ENCODE assay signal across 9 cellular contexts in the genomic region with DNA sequence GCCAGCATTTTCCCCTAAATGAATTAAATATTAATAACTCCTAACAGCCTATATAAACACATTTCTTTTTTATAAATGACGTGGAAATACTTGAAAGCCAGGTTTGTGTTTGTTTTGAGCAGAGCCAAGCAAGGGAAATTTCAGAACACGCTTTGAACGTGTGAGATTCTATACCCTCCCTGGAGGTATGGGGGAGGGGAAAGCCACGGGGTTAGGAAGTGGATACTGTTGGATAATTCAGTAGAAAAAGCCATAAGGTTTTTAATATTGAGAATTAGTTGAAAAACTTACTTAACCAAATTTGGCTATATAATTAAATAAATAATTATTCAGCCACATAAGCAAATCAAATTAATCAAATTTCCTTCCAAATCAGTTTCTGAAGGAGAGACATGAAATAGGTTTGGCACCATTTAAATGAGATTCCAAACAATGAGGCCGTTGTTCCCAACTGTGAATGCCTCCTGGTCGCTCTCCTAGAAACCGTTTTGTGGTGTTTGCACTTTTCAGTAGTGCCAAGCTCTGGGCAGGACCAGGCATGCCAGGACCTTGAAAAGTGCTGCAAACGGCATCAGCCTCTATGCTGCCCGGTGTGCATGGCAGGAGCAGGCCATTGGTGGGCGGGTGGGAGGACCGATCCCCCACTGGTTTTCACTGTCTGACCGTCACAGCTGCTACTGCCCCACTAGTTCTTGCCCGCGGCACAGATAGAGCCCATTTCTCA.
A peak's percentile ranks its signal among the peaks of the same experiment; 100 is the strongest.
DNase-seq lines count a peak whose midpoint lies in the region; ATAC-seq and TF ChIP-seq lines count a peak whose summit lies in the region.
"Had no signal": no experiment of that assay in that cellular context is flagged by ENCODE, and none has a peak within 500 bp of the region (broad histone marks: within the 10 kb centered on the region; RNA-seq: fewer than 3 reads in every experiment).

No MANE protein-coding gene starts in this region.

- H3K4me3 ChIP-seq in Panc1 (ENCODE audit: low read depth in 2 of 2, low read length in 2 of 2) (peak overlapping the region in 1 of 2 experiments; percentile 20; a peak in 2 of 4 replicates), testis (no peak overlapping the region)

- H3K36me3 ChIP-seq in Panc1 (ENCODE audit: control insufficient read depth, insufficient read depth, low read length): no peaks in the 10 kb centered on the region
- no peaks in the 10 kb centered on the region for H3K36me3 ChIP-seq in testis (ENCODE audit: low read depth, missing control alignments)

- peak; percentile 94 for DNase-seq in NCI-H1105 treated with DMSO at 0.1 percent for 48 hours (lab: John Stamatoyannopoulos, UW)
- DNase-seq in Panc1 (ENCODE audit: low read depth, low spot score): no peak
- DNase-seq in head of caudate nucleus: peak in 41 of 42 donors; percentile 3 to 65 (median 33)
- DNase-seq in testis: peak; percentile 68
- DNase-seq in Right ventricle myocardium superior: no peak
- DNase-seq in activated CD4-positive, CD25-positive, alpha-beta regulatory T cell (lab: John Stamatoyannopoulos, UW): no peak
- DNase-seq: activated B cell treated with CpG ODN at 0.5 μM for 24 hours; activated naive CD8-positive, alpha-beta T cell treated with anti-CD3 and anti-CD28 coated beads, Interleukin-2, amount 10 ng/mL, durations not matched to agents 7 days and 5 days had no signal

- in situ Hi-C loops in Panc1 (cut with HindIII; ENCODE audit: low pct_unique_long_range_greater_than_20kb, low sequenced_read_pairs): no loop called here

- H3K9me3 ChIP-seq in Panc1 (ENCODE audit: control insufficient read depth, insufficient read depth, low read depth, low read length): no peaks in the 10 kb centered on the region
- H3K9me3 ChIP-seq in testis: no peaks in the 10 kb centered on the region

- intact Hi-C loops in Panc1 (cut with micrococcal nuclease; ENCODE audit: unreplicated experiment): no loop called here
- intact Hi-C loops in head of caudate nucleus (cut with DNase I): no loop called here
- intact Hi-C loops in testis (cut with DNase I; ENCODE audit: low total_unique reads): no loop called here
- intact Hi-C loops in Right ventricle myocardium superior (cut with DNase I): no loop called here

- POLR2A ChIA-PET in Panc1 (lab: Charles Lee): interaction anchor here (0.7 kb wide), 1 partner anchor 57 kb away, joined by 3 read pairs; no protein-coding TSS in a partner anchor

- ATAC-seq in Panc1 (peak; percentile 89), Right ventricle myocardium superior (ENCODE audit: poor library complexity) (no peak)
- no peak for ATAC-seq in activated CD4-positive, CD25-positive, alpha-beta regulatory T cell treated with anti-CD3 and anti-CD28 coated beads, Interleukin-2, amount 50 U/mL, for 24 hours

- TF ChIP-seq POLR2A in testis (IDR thresholded peaks at IDR 0.05): no peak

- H3K27me3 ChIP-seq in Panc1 (ENCODE audit: control insufficient read depth, insufficient read depth, low read length) (no peaks in the 10 kb centered on the region), testis (no peaks in the 10 kb centered on the region)

- CTCF ChIA-PET in Panc1 (lab: Charles Lee): no interaction called here

- peak overlapping the region; percentile 78 for H3K27ac ChIP-seq in Panc1 (ENCODE audit: low read length)
- H3K27ac ChIP-seq in testis: no peak overlapping the region

- H3K4me1 ChIP-seq in Panc1 (ENCODE audit: control insufficient read depth, insufficient read depth, low read length): peaks cover 23% of the 10 kb centered on the region
- H3K4me1 ChIP-seq in testis: peaks cover 4% of the 10 kb centered on the region

- 28 to 44% methylated on average over 14 of the region's 14 CpGs for WGBS in testis, 2 donors

- no TSS peak for BruUV-seq in Panc1 (replicated peaks; lab: Mats Ljungman, UMichigan)

- no peak for TF ChIP-seq CTCF in Panc1 (IDR thresholded peaks at IDR 0.05)
- no peak for TF ChIP-seq CTCF in testis (IDR thresholded peaks at IDR 0.05)

Comparison
In these comparisons a context has a peak if more than half of its experiments do, and no peak if none do; other contexts are left out.
1. DNase-seq: peak in NCI-H1105 treated with DMSO at 0.1 percent for 48 hours (single experiment), head of caudate nucleus (41 of 42) and testis (single experiment); none in Panc1 (single experiment), Right ventricle myocardium superior (single experiment) and activated CD4-positive, CD25-positive, alpha-beta regulatory T cell (0 of 4).